In genomic region chr13:99970761-99971575, GRCh38 we compare ENCODE assay signal across 8 cellular contexts. TPM values are rescaled to one million over a fixed set of nuclear protein-coding genes. Genes with fewer than 3 reads are reported as not detected.
DNase-seq lines count a peak whose midpoint lies in the region; ATAC-seq and TF ChIP-seq lines count a peak whose summit lies in the region.

No MANE protein-coding gene starts in this region.

- H3K4me1 ChIP-seq in iPS-20b (ENCODE audit: insufficient read depth, low read length) = peaks cover 42% of the 10 kb centered on the region; the same call in 1 of the 2 replicates
- H3K4me1 ChIP-seq in upper lobe of left lung = peaks cover 31 to 42% (median 33%) of the 10 kb centered on the region in 4 donors

- peaks cover 89% of the 10 kb centered on the region for H3K27me3 Mint-ChIP-seq in activated naive CD4-positive, alpha-beta T cell treated with anti-CD3 and anti-CD28 coated beads, Interleukin-2, amount 10 ng/mL, durations not matched to agents 7 days and 5 days

- 0 to 1% methylated on average over 5 to 27 of the region's 100 CpGs for WGBS in upper lobe of left lung, 2 donors

- CTCF ChIA-PET in activated naive CD4-positive, alpha-beta T cell treated with anti-CD3 and anti-CD28 coated beads, Interleukin-2, amount 10 ng/mL, durations not matched to agents 7 days and 5 days (lab: Charles Lee) = no interaction called here

- H3K36me3 ChIP-seq in iPS-20b (ENCODE audit: insufficient read depth, low read depth, low read length) = peaks cover 35% of the 10 kb centered on the region
- H3K36me3 ChIP-seq in upper lobe of left lung = no peaks in the 10 kb centered on the region

- H3K4me3 Mint-ChIP-seq in activated naive CD4-positive, alpha-beta T cell treated with anti-CD3 and anti-CD28 coated beads, Interleukin-2, amount 10 ng/mL, durations not matched to agents 7 days and 5 days = no peak overlapping the region

- peaks cover 57% of the 10 kb centered on the region for H3K27me3 ChIP-seq in iPS-20b (ENCODE audit: insufficient read depth, low read length)
- H3K27me3 ChIP-seq in upper lobe of left lung = peaks cover 9 to 90% (median 59%) of the 10 kb centered on the region in 4 donors

- no peak for DNase-seq in activated naive CD4-positive, alpha-beta T cell treated with anti-CD3 and anti-CD28 coated beads, Interleukin-2, amount 10 ng/mL, durations not matched to agents 7 days and 5 days
- no peak for DNase-seq in activated naive CD4-positive, alpha-beta T cell treated with Interleukin-2 at 50 U/mL for 16 hours
- DNase-seq in SW480 (ENCODE audit: low spot score) (peak; percentile 14), upper lobe of left lung (peak in 1 of 2 donors; percentile 74)
- no peak for DNase-seq in effector CD8-positive, alpha-beta T cell (lab: John Stamatoyannopoulos, UW)

- H3K9me3 Mint-ChIP-seq in activated naive CD4-positive, alpha-beta T cell treated with anti-CD3 and anti-CD28 coated beads, Interleukin-2, amount 10 ng/mL, durations not matched to agents 7 days and 5 days = peaks cover 2% of the 10 kb centered on the region

- H3K9me3 ChIP-seq in iPS-20b (ENCODE audit: insufficient read depth, low read depth, low read length) = no peaks in the 10 kb centered on the region
- peaks cover 0 to 4% (median 1%) of the 10 kb centered on the region in 4 donors for H3K9me3 ChIP-seq in upper lobe of left lung

- no peak for TF ChIP-seq POLR2A in upper lobe of left lung (IDR thresholded peaks at IDR 0.05)

- H3K9ac ChIP-seq in iPS-20b (ENCODE audit: low read depth, low read length) = peak overlapping the region; percentile 79; the same call in 1 of the 2 replicates

- H3K36me3 Mint-ChIP-seq in activated naive CD4-positive, alpha-beta T cell treated with anti-CD3 and anti-CD28 coated beads, Interleukin-2, amount 10 ng/mL, durations not matched to agents 7 days and 5 days = peaks cover 12% of the 10 kb centered on the region

- H3K4me3 ChIP-seq in iPS-20b (ENCODE audit: low read length) (peak overlapping the region; percentile 94), upper lobe of left lung (peak overlapping the region in 3 of 4 donors; percentile 26 to 32 (median 31))

- TF ChIP-seq EP300 in upper lobe of left lung (IDR thresholded peaks at IDR 0.05) = no peak

- H3K27ac ChIP-seq in iPS-20b (ENCODE audit: low read length) (peak overlapping the region; percentile 18), upper lobe of left lung (no peak overlapping the region)

- peak overlapping the region; percentile 65 for H3K27ac Mint-ChIP-seq in activated naive CD4-positive, alpha-beta T cell treated with anti-CD3 and anti-CD28 coated beads, Interleukin-2, amount 10 ng/mL, durations not matched to agents 7 days and 5 days

- H3K4me1 Mint-ChIP-seq in activated naive CD4-positive, alpha-beta T cell treated with anti-CD3 and anti-CD28 coated beads, Interleukin-2, amount 10 ng/mL, durations not matched to agents 7 days and 5 days = peaks cover 18% of the 10 kb centered on the region

- no peak for TF ChIP-seq CTCF in upper lobe of left lung (IDR thresholded peaks at IDR 0.05)

- no peak for ATAC-seq in upper lobe of left lung (ENCODE audit: low FRiP score in 2 of 2)
- ATAC-seq in GM19035 (IDR thresholded peaks at IDR 0.05; ENCODE audit: unreplicated experiment) = no peak
- no peak for ATAC-seq in HG02938 (IDR thresholded peaks at IDR 0.05; ENCODE audit: unreplicated experiment)

RNA-seq across cellular contexts. Expression of gene ZIC5, which starts 0.6 kb away (rescaled TPM):
- under 1 TPM in 1 of 6 donors, not detected in 5; 0.07 TPM for total RNA-seq in upper lobe of left lung

RNA-seq across cellular contexts. Expression of gene ZIC2, which starts 10.6 kb away (rescaled TPM):
- under 1 TPM in 2 of 6 donors, not detected in 4; 0.69 to 0.84 TPM for total RNA-seq in upper lobe of left lung
